38 cellular contexts compared by ENCODE assay signal in genomic region chr4:163534056-163534455, GRCh38.
"Had no signal": no experiment of that assay in that cellular context is flagged by ENCODE, and none has a peak within 500 bp of the region (broad histone marks: within the 10 kb centered on the region; RNA-seq: fewer than 3 reads in every experiment).

No MANE protein-coding gene starts in this region.

- H3K27ac Mint-ChIP-seq: activated CD4-positive, alpha-beta memory T cell treated with anti-CD3 and anti-CD28 coated beads, Interleukin-2, amount 10 ng/mL, durations not matched to agents 7 days and 5 days; activated CD8-positive, alpha-beta memory T cell treated with anti-CD3 and anti-CD28 coated beads, Interleukin-2, amount 10 ng/mL, durations not matched to agents 7 days and 5 days; activated naive CD4-positive, alpha-beta T cell treated with anti-CD3 and anti-CD28 coated beads, Interleukin-2, amount 10 ng/mL, durations not matched to agents 7 days and 5 days; activated naive CD8-positive, alpha-beta T cell; activated naive CD8-positive, alpha-beta T cell treated with anti-CD3 and anti-CD28 coated beads, Interleukin-2, amount 50 U/mL, for 24 hours; T-cell had no signal

- H3K4me1 Mint-ChIP-seq: activated CD4-positive, alpha-beta memory T cell treated with anti-CD3 and anti-CD28 coated beads, Interleukin-2, amount 10 ng/mL, durations not matched to agents 7 days and 5 days; activated CD8-positive, alpha-beta memory T cell treated with anti-CD3 and anti-CD28 coated beads, Interleukin-2, amount 10 ng/mL, durations not matched to agents 7 days and 5 days; activated naive CD4-positive, alpha-beta T cell treated with anti-CD3 and anti-CD28 coated beads, Interleukin-2, amount 10 ng/mL, durations not matched to agents 7 days and 5 days; activated naive CD8-positive, alpha-beta T cell treated with anti-CD3 and anti-CD28 coated beads, Interleukin-2, amount 50 U/mL, for 24 hours; brain; T-cell had no signal

- H3K27me3 Mint-ChIP-seq: activated CD4-positive, alpha-beta memory T cell treated with anti-CD3 and anti-CD28 coated beads, Interleukin-2, amount 10 ng/mL, durations not matched to agents 7 days and 5 days; activated CD8-positive, alpha-beta memory T cell treated with anti-CD3 and anti-CD28 coated beads, Interleukin-2, amount 10 ng/mL, durations not matched to agents 7 days and 5 days; activated naive CD4-positive, alpha-beta T cell treated with anti-CD3 and anti-CD28 coated beads, Interleukin-2, amount 10 ng/mL, durations not matched to agents 7 days and 5 days; activated naive CD8-positive, alpha-beta T cell; activated naive CD8-positive, alpha-beta T cell treated with anti-CD3 and anti-CD28 coated beads, Interleukin-2, amount 50 U/mL, for 24 hours; brain; T-cell had no signal

- H3K4me1 ChIP-seq: colonic mucosa had no signal

- H3K4me2 ChIP-seq: PC-9 had no signal

- H3K4me3 ChIP-seq: colonic mucosa, PC-9 had no signal

- H3K4me3 Mint-ChIP-seq: activated CD4-positive, alpha-beta memory T cell treated with anti-CD3 and anti-CD28 coated beads, Interleukin-2, amount 10 ng/mL, durations not matched to agents 7 days and 5 days; activated CD8-positive, alpha-beta memory T cell treated with anti-CD3 and anti-CD28 coated beads, Interleukin-2, amount 10 ng/mL, durations not matched to agents 7 days and 5 days; activated naive CD4-positive, alpha-beta T cell treated with anti-CD3 and anti-CD28 coated beads, Interleukin-2, amount 10 ng/mL, durations not matched to agents 7 days and 5 days; activated naive CD8-positive, alpha-beta T cell; activated naive CD8-positive, alpha-beta T cell treated with anti-CD3 and anti-CD28 coated beads, Interleukin-2, amount 50 U/mL, for 24 hours; brain; T-cell had no signal

- H3K9me3 Mint-ChIP-seq: activated CD4-positive, alpha-beta memory T cell treated with anti-CD3 and anti-CD28 coated beads, Interleukin-2, amount 10 ng/mL, durations not matched to agents 7 days and 5 days; activated naive CD4-positive, alpha-beta T cell treated with anti-CD3 and anti-CD28 coated beads, Interleukin-2, amount 10 ng/mL, durations not matched to agents 7 days and 5 days; activated naive CD8-positive, alpha-beta T cell treated with anti-CD3 and anti-CD28 coated beads, Interleukin-2, amount 50 U/mL, for 24 hours; brain; T-cell had no signal

- DNase-seq: activated CD4-positive, alpha-beta memory T cell treated with anti-CD3 and anti-CD28 coated beads, Interleukin-2, amount 10 ng/mL, durations not matched to agents 7 days and 5 days; activated CD4-positive, alpha-beta T cell treated with anti-CD3 and anti-CD28 coated beads for 1 hour; activated CD4-positive, alpha-beta T cell treated with anti-CD3 and anti-CD28 coated beads for 48 hours; activated CD4-positive, CD25-positive, alpha-beta regulatory T cell; activated CD8-positive, alpha-beta memory T cell treated with anti-CD3 and anti-CD28 coated beads for 24 hours; activated CD8-positive, alpha-beta memory T cell treated with anti-CD3 and anti-CD28 coated beads, Interleukin-2, amount 10 ng/mL, durations not matched to agents 7 days and 5 days; activated CD8-positive, alpha-beta memory T cell treated with anti-CD3 and anti-CD28 coated beads, Interleukin-2, amount 50 U/mL, for 48 hours; activated effector memory CD4-positive, alpha-beta T cell treated with Interleukin-2 at 50 U/mL for 16 hours; activated naive CD4-positive, alpha-beta T cell treated with anti-CD3 and anti-CD28 coated beads, Interleukin-2, amount 10 ng/mL, durations not matched to agents 7 days and 5 days; activated naive CD8-positive, alpha-beta T cell treated with anti-CD3 and anti-CD28 coated beads, Interleukin-2, amount 50 U/mL, for 24 hours; activated T-cell treated with anti-CD3 and anti-CD28 coated beads, Interleukin-2, amount 50 U/mL, for 48 hours; anterior cingulate cortex; colonic mucosa; MM.1S; MV-4-11; NCI-H1092; NCI-H1417; NCI-H146; NCI-H187; NCI-H2029 treated with DMSO at 0.1 percent for 48 hours; NCI-H2107; NCI-H2171; NCI-H510A; NCI-H69; NK-92 treated with Interleukin-12 subunit alpha and Interleukin-12 subunit beta, amount 100 ng/mL, for 24 hours; PC-9; SIG-M5; T-cell; T-helper 2 cell; T-helper 9 cell had no signal

- H3K27ac ChIP-seq: colonic mucosa, PC-9, RWPE1, VCaP had no signal

- ATAC-seq: activated CD8-positive, alpha-beta memory T cell treated with anti-CD3 and anti-CD28 coated beads, Interleukin-2, amount 10 ng/mL, durations not matched to agents 7 days and 5 days; activated naive CD8-positive, alpha-beta T cell treated with anti-CD3 and anti-CD28 coated beads, Interleukin-2, amount 50 U/mL, for 24 hours; Right ventricle myocardium inferior; SK-N-SH treated with all-trans-retinoic acid at 6 μM for 48 hours; T-cell had no signal

- H2AFZ ChIP-seq: PC-9 had no signal

- FAIRE-seq: bronchial epithelial cell, RCC 7860 had no signal

- H3K9me3 ChIP-seq: colonic mucosa had no signal

- H3K27me3 ChIP-seq: colonic mucosa had no signal
